Comparison of ENCODE assay signal across 14 cellular contexts in genomic region chr5:140207250-140207954, GRCh38. TPM values are rescaled to one million over a fixed set of nuclear protein-coding genes. Genes with fewer than 3 reads are reported as not detected.
DNase-seq lines count a peak whose midpoint lies in the region; ATAC-seq, FAIRE-seq and TF ChIP-seq lines count a peak whose summit lies in the region.
"Had no signal": no experiment of that assay in that cellular context is flagged by ENCODE, and none has a peak within 500 bp of the region (broad histone marks: within the 10 kb centered on the region; RNA-seq: fewer than 3 reads in every experiment).

No MANE protein-coding gene starts in this region.

- POLR2A ChIA-PET in K562 (lab: Yijun Ruan, JAX): interaction anchor here (0.6 to 3.2 kb wide), 5 partner anchors 10 to 811 kb away, joined by 3 to 17 read pairs (median 5); no protein-coding TSS in a partner anchor

- no peaks in the 10 kb centered on the region for H3K27me3 ChIP-seq in K562 (ENCODE audit: control insufficient read depth in 2 of 2, insufficient read depth in 2 of 2, low read length in 2 of 2)

- WGBS in K562 (ENCODE audit: insufficient coverage, low coverage, missing lambda C conversion rate): 28% methylated on average over 2 of the region's 2 CpGs

- no peak overlapping the region for H3K4me2 ChIP-seq in K562 (ENCODE audit: insufficient read depth, low read length)

- H3K27ac ChIP-seq in K562 (ENCODE audit: extremely low read depth, low read depth, low read length): no peak overlapping the region

- H3K9me3 ChIP-seq in K562 (replicated peaks; ENCODE audit: control insufficient read depth, insufficient read depth, low read depth, low read length): no peaks in the 10 kb centered on the region; the same call in 1 of the 2 replicates

- peaks cover 44% of the 10 kb centered on the region for H3K36me3 ChIP-seq in K562 (ENCODE audit: control insufficient read depth, insufficient read depth, low read length)

- in situ Hi-C loops in K562 (cut with MboI): no loop called here

- FAIRE-seq in K562 (lab: Jason Lieb, UNC): no peak
- FAIRE-seq: bronchial epithelial cell had no signal

- peaks cover 45% of the 10 kb centered on the region for H3K79me2 ChIP-seq in K562 (ENCODE audit: control insufficient read depth, insufficient read depth, low read length)

- H4K20me1 ChIP-seq in K562 (replicated peaks; ENCODE audit: control insufficient read depth, insufficient read depth, low read length): no peaks in the 10 kb centered on the region; the same call in 1 of the 2 replicates

- CTCF ChIA-PET in K562 (lab: Yijun Ruan, JAX; ENCODE audit: low intra/inter-chr PET ratio): interaction anchor here (0.6 kb wide), 1 partner anchor 44 kb away, joined by 5 read pairs; no protein-coding TSS in a partner anchor

- H2AFZ ChIP-seq in K562 (ENCODE audit: low read depth, low read length): no peak overlapping the region

- intact Hi-C loops in K562 (cut with micrococcal nuclease): no loop called here

- peaks cover 4% of the 10 kb centered on the region in 2 experiments; a peak in 3 of 5 replicates for H3K4me1 ChIP-seq in K562 (replicated peaks in 1 of 2; ENCODE audit: control insufficient read depth in 2 of 2, insufficient read depth in 2 of 2, low read length in 2 of 2)

- H3K9me1 ChIP-seq in K562 (ENCODE audit: control insufficient read depth, insufficient read depth, low read length): no peaks in the 10 kb centered on the region

- DNase-seq in ELR (ENCODE audit: low read depth) (peak; percentile 6), K562 (ENCODE audit: extremely low read depth in 1 of 4, low spot score in 3 of 4) (no peak), DMS 273 (lab: John Stamatoyannopoulos, UW; ENCODE audit: unreplicated experiment) (no peak), DMS153 treated with DMSO at 0.1 percent for 48 hours (lab: John Stamatoyannopoulos, UW; ENCODE audit: unreplicated experiment) (no peak), NCI-H69 (lab: John Stamatoyannopoulos, UW) (no peak)
- no peak for DNase-seq in stimulated activated CD4-positive, alpha-beta T cell treated with anti-CD3 and anti-CD28 coated beads, Interleukin-15, amount 100 ng/mL, for 24 hours
- DNase-seq: activated T-cell treated with anti-CD3 and anti-CD28 coated beads, Interleukin-2, amount 50 U/mL, for 72 hours; erythroblast; GOT3 had no signal

- TF ChIP-seq RAD21 in K562 (CRISPR knock-in tag; conservative IDR thresholded peaks at IDR 0.05 in 1 of 2, IDR thresholded peaks at IDR 0.05 in 1 of 2): no peak

- H3K4me3 ChIP-seq in K562: no peak overlapping the region

- peak overlapping the region in 1 of 2 experiments; percentile 8; a peak in 1 of 4 replicates for H3K9ac ChIP-seq in K562 (ENCODE audit: insufficient read depth in 1 of 2, low read depth in 2 of 2, low read length in 2 of 2)

- ATAC-seq in GM19397 (IDR thresholded peaks at IDR 0.05; ENCODE audit: unreplicated experiment): peak; percentile 68
- peak; percentile 58 for ATAC-seq in HG03066 (IDR thresholded peaks at IDR 0.05; ENCODE audit: low read depth, unreplicated experiment)
- no peak for ATAC-seq in K562
- ATAC-seq: activated T-cell treated with anti-CD3 and anti-CD28 coated beads, Interleukin-2, amount 50 U/mL, for 72 hours; natural killer cell treated with Interleukin-12 subunit alpha and Interleukin-12 subunit beta and Interleukin-15 and Interleukin-18, amount 100 ng/mL, for 72 hours; WTC11 had no signal

- TF ChIP-seq EP300 in K562 (IDR thresholded peaks at IDR 0.05; ENCODE audit: low read length): no peak

- TF ChIP-seq CTCF in K562 (IDR thresholded peaks at IDR 0.05 in 2 of 3, conservative IDR thresholded peaks at IDR 0.05 in 1 of 3; ENCODE audit: insufficient read depth in 2 of 3, low read depth in 1 of 3, low read length in 3 of 3): no peak

- no peak for TF ChIP-seq POLR2A in K562 (conservative IDR thresholded peaks at IDR 0.05)

- no TSS peak for BruUV-seq in K562 (replicated peaks; lab: Mats Ljungman, UMichigan)

TF ChIP-seq in K562, 482 proteins besides CTCF, POLR2A, EP300 and RAD21:
- TF ChIP-seq NCOA4 (IDR thresholded peaks at IDR 0.05; ENCODE audit: partially characterized antibody) (no peak), SPI1 (IDR thresholded peaks at IDR 0.05; ENCODE audit: borderline replicate concordance, low read depth, low read length) (0 out of 2 replicates have a peak, but pooled peaks have one; percentile 7)
TF ChIP-seq in K562: peak in this region for 1.

RNA-seq across cellular contexts. Expression of gene CYSTM1, which starts 32.4 kb away (rescaled TPM):
- total RNA-seq in K562 (2011; cell fraction: chromatin; rRNA removed; ENCODE audit: low replicate concordance): 8.9 and 10.7 TPM in 2 replicates
- total RNA-seq in K562 (2011; cell fraction: nucleolus; rRNA removed): 20.3 and 25.2 TPM in 2 replicates
- total RNA-seq in K562 (2011; cell fraction: nucleoplasm; rRNA removed): 20.1 and 20.5 TPM in 2 replicates
- total RNA-seq in K562 (2014; rRNA removed): 76.1 and 127 TPM in 2 replicates
- 66.6 and 94.6 TPM in 2 replicates for total RNA-seq in K562 (2014; rRNA removed; fragmentation: Illumina TruSeq; extraction: Trizol)
- 118 and 129 TPM in 2 replicates for total RNA-seq in K562 (2015; rRNA removed; fragmentation: Illumina TruSeq; extraction: Trizol)
- 76.2 and 86.6 TPM in 2 replicates for total RNA-seq in K562 (2021)
- polyA plus RNA-seq in K562 (2011; rRNA removed): 92.8 and 98.2 TPM in 2 replicates
- polyA plus RNA-seq in K562 (2011; cell fraction: cytosol; rRNA removed): 97.9 and 207 TPM in 2 replicates
- polyA plus RNA-seq in K562 (2011; cell fraction: nucleus; rRNA removed): 39.9 and 50.7 TPM in 2 replicates
- 136 and 260 TPM in 2 replicates for polyA plus RNA-seq in K562 (2012)
- 139 and 150 TPM in 2 replicates for polyA plus RNA-seq in K562 (2014; fragmentation: Illumina TruSeq; extraction: Trizol)
- polyA plus RNA-seq in K562 (2014; fragmentation: Nextera tagmentation; extraction: Ambion mirVana): 100 to 1,000 TPM; 363 to 422 TPM
- 108 and 126 TPM in 2 replicates for polyA plus RNA-seq in K562 (2014; rRNA removed)
- 31.6 and 43.3 TPM in 2 replicates for polyA minus RNA-seq in K562 (2011; rRNA and poly(A)+ RNA removed)
- polyA minus RNA-seq in K562 (2011; cell fraction: cytosol; rRNA and poly(A)+ RNA removed): 48.6 and 56.5 TPM in 2 replicates
- polyA minus RNA-seq in K562 (2011; cell fraction: nucleus; rRNA and poly(A)+ RNA removed): 22.5 and 23.8 TPM in 2 replicates
